7 cellular contexts compared by ENCODE assay signal in genomic region chr17:28612936-28613872, GRCh38. TPM values are rescaled to one million over a fixed set of nuclear protein-coding genes. Genes with fewer than 3 reads are reported as not detected.
DNase-seq lines count a peak whose midpoint lies in the region; ATAC-seq and TF ChIP-seq lines count a peak whose summit lies in the region.

No MANE protein-coding gene starts in this region.

- no peak overlapping the region for H2AFZ ChIP-seq in fibroblast of lung (ENCODE audit: low read length)

- no peaks in the 10 kb centered on the region for H3K27me3 Mint-ChIP-seq in activated T-cell treated with anti-CD3 and anti-CD28 coated beads, Interleukin-2, amount 50 U/mL, for 24 hours
- H3K27me3 Mint-ChIP-seq in neural crest cell (ENCODE audit: low read depth): no peaks in the 10 kb centered on the region

- H3K4me1 Mint-ChIP-seq in activated T-cell treated with anti-CD3 and anti-CD28 coated beads, Interleukin-2, amount 50 U/mL, for 24 hours (ENCODE audit: low read depth): no peaks in the 10 kb centered on the region
- peaks cover 5% of the 10 kb centered on the region for H3K4me1 Mint-ChIP-seq in neural crest cell

- DNase-seq in EH (ENCODE audit: low read depth) (peak; percentile 43), LNCaP clone FGC (ENCODE audit: low read depth) (no peak), fibroblast of lung (ENCODE audit: low read depth in 2 of 2) (peak; percentile 23 to 38), neural crest cell (ENCODE audit: low read depth, low spot score) (peak; percentile 36), NCI-H2107 (lab: John Stamatoyannopoulos, UW) (no peak)
- DNase-seq in activated T-cell treated with anti-CD3 and anti-CD28 coated beads, Interleukin-2, amount 50 U/mL, for 24 hours: peak; percentile 43

- H3K27me3 ChIP-seq in fibroblast of lung (ENCODE audit: control insufficient read depth, insufficient read depth, low read length): no peaks in the 10 kb centered on the region

- no peak overlapping the region for H3K27ac ChIP-seq in fibroblast of lung (ENCODE audit: insufficient read depth, low read length)

- H3K9me3 ChIP-seq in fibroblast of lung (ENCODE audit: control insufficient read depth, insufficient read depth, low read depth, low read length): no peaks in the 10 kb centered on the region

- no peak for ATAC-seq in GM18909 (IDR thresholded peaks at IDR 0.05; ENCODE audit: poor library complexity, unreplicated experiment)

- no peaks in the 10 kb centered on the region for H3K9me3 Mint-ChIP-seq in activated T-cell treated with anti-CD3 and anti-CD28 coated beads, Interleukin-2, amount 50 U/mL, for 24 hours
- no peaks in the 10 kb centered on the region for H3K9me3 Mint-ChIP-seq in neural crest cell

- peaks cover 96% of the 10 kb centered on the region for H3K36me3 Mint-ChIP-seq in activated T-cell treated with anti-CD3 and anti-CD28 coated beads, Interleukin-2, amount 50 U/mL, for 24 hours (ENCODE audit: low read depth)
- H3K36me3 Mint-ChIP-seq in neural crest cell (ENCODE audit: low read depth): peaks cover 18% of the 10 kb centered on the region

- no peaks in the 10 kb centered on the region for H3K79me2 ChIP-seq in fibroblast of lung (ENCODE audit: control insufficient read depth, insufficient read depth, low read length)

- no peaks in the 10 kb centered on the region for H3K4me1 ChIP-seq in fibroblast of lung (ENCODE audit: control insufficient read depth, extremely low read depth, insufficient read depth, low read length)

- H3K36me3 ChIP-seq in fibroblast of lung (ENCODE audit: control insufficient read depth, insufficient read depth, low read length): peaks cover 14% of the 10 kb centered on the region

- no peak overlapping the region for H3K4me2 ChIP-seq in fibroblast of lung (ENCODE audit: extremely low read depth, insufficient read depth, low read length)

- peak overlapping the region; percentile 77 for H3K27ac Mint-ChIP-seq in activated T-cell treated with anti-CD3 and anti-CD28 coated beads, Interleukin-2, amount 50 U/mL, for 24 hours
- no peak overlapping the region for H3K27ac Mint-ChIP-seq in neural crest cell (ENCODE audit: unreplicated experiment)

- no peaks in the 10 kb centered on the region for H4K20me1 ChIP-seq in fibroblast of lung (ENCODE audit: control insufficient read depth, extremely low read depth, insufficient read depth, low read length)

- H3K4me3 ChIP-seq in LNCaP clone FGC (ENCODE audit: low read depth, low read length) (no peak overlapping the region), fibroblast of lung (replicated peaks in 1 of 4; ENCODE audit: control extremely low read depth in 1 of 4, insufficient read depth in 1 of 4, low read depth in 3 of 4, low read length in 4 of 4) (no peak overlapping the region)

- no peak overlapping the region for H3K9ac ChIP-seq in fibroblast of lung (ENCODE audit: insufficient read depth, low read length)

- TF ChIP-seq CTCF in LNCaP clone FGC (IDR thresholded peaks at IDR 0.05; ENCODE audit: control insufficient read depth, extremely low read depth, insufficient read depth) (peak; percentile 58), fibroblast of lung (conservative IDR thresholded peaks at IDR 0.05 in 1 of 2, IDR thresholded peaks at IDR 0.05 in 1 of 2; ENCODE audit: low read depth in 1 of 2, low read length in 2 of 2) (peak; percentile 69 to 83), neural crest cell (conservative IDR thresholded peaks at IDR 0.05) (peak; percentile 74)

- no peak overlapping the region for H3K4me3 Mint-ChIP-seq in activated T-cell treated with anti-CD3 and anti-CD28 coated beads, Interleukin-2, amount 50 U/mL, for 24 hours
- H3K4me3 Mint-ChIP-seq in neural crest cell: peak overlapping the region; percentile 21

RNA-seq across cellular contexts. Expression of gene RSKR, which starts 0.8 kb away (rescaled TPM):
- total RNA-seq in fibroblast of lung (3.8 and 4.1 TPM in 2 replicates), neural crest cell (31.0 and 34.2 TPM in 2 replicates)
- polyA plus RNA-seq in fibroblast of lung: 1.8 and 2.5 TPM in 2 replicates
- 1.0 and 1.4 TPM in 2 replicates for polyA plus RNA-seq in fibroblast of lung (2012)
- 4.2 and 6.8 TPM in 2 replicates for polyA minus RNA-seq in fibroblast of lung (ENCODE audit: low replicate concordance)

RNA-seq across cellular contexts. Expression of gene SPAG5, which starts 14.4 kb away (rescaled TPM):
- total RNA-seq in fibroblast of lung (1.5 and 13.7 TPM in 2 replicates), neural crest cell (147 and 151 TPM in 2 replicates)
- 12.0 and 48.8 TPM in 2 replicates for polyA plus RNA-seq in fibroblast of lung
- polyA plus RNA-seq in fibroblast of lung (2012): 7.1 and 35.4 TPM in 2 replicates
- 21.9 and 102 TPM in 2 replicates for polyA minus RNA-seq in fibroblast of lung (ENCODE audit: low replicate concordance)

RNA-seq across cellular contexts. Expression of gene BLTP2, which starts 31.8 kb away (rescaled TPM):
- total RNA-seq in fibroblast of lung (107 and 160 TPM in 2 replicates), neural crest cell (175 and 191 TPM in 2 replicates)
- 74.9 and 96.3 TPM in 2 replicates for polyA plus RNA-seq in fibroblast of lung
- 57.7 and 65.4 TPM in 2 replicates for polyA plus RNA-seq in fibroblast of lung (2012)
- 608 and 948 TPM in 2 replicates for polyA minus RNA-seq in fibroblast of lung (ENCODE audit: low replicate concordance)

RNA-seq across cellular contexts. Expression of gene ALDOC, which starts 36.5 kb away (rescaled TPM):
- total RNA-seq in fibroblast of lung (59.3 and 91.3 TPM in 2 replicates), neural crest cell (16.1 and 22.2 TPM in 2 replicates)
- polyA plus RNA-seq in fibroblast of lung: 47.3 and 111 TPM in 2 replicates
- polyA plus RNA-seq in fibroblast of lung (2012): 30.1 and 73.5 TPM in 2 replicates
- polyA minus RNA-seq in fibroblast of lung (ENCODE audit: low replicate concordance): 57.6 and 181 TPM in 2 replicates

RNA-seq across cellular contexts. Expression of gene PIGS, which starts 41.9 kb away (rescaled TPM):
- total RNA-seq in fibroblast of lung: 32.6 and 53.7 TPM in 2 replicates
- polyA plus RNA-seq in fibroblast of lung: 59.9 and 68.4 TPM in 2 replicates
- 58.8 and 77.4 TPM in 2 replicates for polyA plus RNA-seq in fibroblast of lung (2012)
- polyA minus RNA-seq in fibroblast of lung (ENCODE audit: low replicate concordance): 126 and 153 TPM in 2 replicates
- 63.5 and 71.1 TPM in 2 replicates for total RNA-seq in neural crest cell

Comparison
In these comparisons a context has a peak if more than half of its experiments do, and no peak if none do; other contexts are left out.
1. DNase-seq: peak in EH (single experiment), activated T-cell treated with anti-CD3 and anti-CD28 coated beads, Interleukin-2, amount 50 U/mL, for 24 hours (single experiment), fibroblast of lung (2 of 2) and neural crest cell (single experiment); none in LNCaP clone FGC (single experiment) and NCI-H2107 (single experiment).
2. RNA of gene SPAG5, which starts 14.4 kb away (total RNA-seq): 147 to 151 TPM in neural crest cell; 1.5 to 13.7 TPM in fibroblast of lung; every median in the first group is over 10 times any median in the second.
3. Peak in every context shown above with its lines, with median percentiles within 50 percentile points of each other: CTCF ChIP-seq.